In the genomic region with DNA sequence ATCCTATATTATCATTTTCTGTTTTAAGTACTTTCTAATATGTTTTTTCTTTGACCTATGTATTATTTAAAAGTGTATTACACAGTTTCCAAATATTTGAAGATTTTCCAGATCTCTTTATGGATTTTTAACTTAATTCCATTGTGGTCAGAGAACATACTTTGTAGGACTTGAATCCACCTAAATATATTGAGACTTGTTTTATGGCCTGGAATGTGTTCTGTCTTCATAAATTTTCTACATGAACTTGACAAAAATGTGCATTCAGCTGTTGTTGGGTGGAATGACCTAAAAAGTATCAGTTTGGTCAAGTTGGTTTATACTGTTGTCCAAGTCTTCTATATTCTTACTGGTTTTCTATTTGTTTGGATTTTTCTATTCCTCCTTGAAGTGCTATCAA, we compare ENCODE assay signal across 39 cellular contexts. TPM values are rescaled to one million over a fixed set of nuclear protein-coding genes. Genes with fewer than 3 reads are reported as not detected.
"Had no signal": no experiment of that assay in that cellular context is flagged by ENCODE, and none has a peak within 500 bp of the region (broad histone marks: within the 10 kb centered on the region; RNA-seq: fewer than 3 reads in every experiment).

No MANE protein-coding gene starts in this region.

- H3K4me3 ChIP-seq: ascending aorta, cardiac muscle cell had no signal

- H3K4me1 Mint-ChIP-seq: activated CD4-positive, alpha-beta T cell treated with anti-CD3 and anti-CD28 coated beads for 36 hours; activated CD4-positive, alpha-beta T cell treated with anti-CD3 and anti-CD28 coated beads, Interleukin-2, amount 10 ng/mL, durations not matched to agents 7 days and 5 days; activated CD8-positive, alpha-beta memory T cell treated with anti-CD3 and anti-CD28 coated beads, Interleukin-2, amount 10 ng/mL, durations not matched to agents 7 days and 5 days; activated naive CD4-positive, alpha-beta T cell treated with anti-CD3 and anti-CD28 coated beads, Interleukin-2, amount 10 ng/mL, durations not matched to agents 7 days and 5 days; activated naive CD4-positive, alpha-beta T cell treated with anti-CD3 and anti-CD28 coated beads, Interleukin-2, amount 50 U/mL, for 24 hours; activated naive CD8-positive, alpha-beta T cell treated with anti-CD3 and anti-CD28 coated beads, Interleukin-2, amount 10 ng/mL, durations not matched to agents 7 days and 5 days; activated naive CD8-positive, alpha-beta T cell treated with anti-CD3 and anti-CD28 coated beads, Interleukin-2, amount 50 U/mL, for 24 hours; brain; WTC11 had no signal

- H3K9me3 ChIP-seq: ascending aorta had no signal

- H3K4me3 Mint-ChIP-seq: activated CD4-positive, alpha-beta memory T cell treated with anti-CD3 and anti-CD28 coated beads, Interleukin-2, amount 10 ng/mL, durations not matched to agents 7 days and 5 days; activated CD4-positive, alpha-beta T cell treated with anti-CD3 and anti-CD28 coated beads for 36 hours; activated CD4-positive, alpha-beta T cell treated with anti-CD3 and anti-CD28 coated beads, Interleukin-2, amount 10 ng/mL, durations not matched to agents 7 days and 5 days; activated CD8-positive, alpha-beta memory T cell treated with anti-CD3 and anti-CD28 coated beads, Interleukin-2, amount 10 ng/mL, durations not matched to agents 7 days and 5 days; activated CD8-positive, alpha-beta T cell treated with anti-CD3 and anti-CD28 coated beads, Interleukin-2, amount 10 ng/mL, durations not matched to agents 7 days and 5 days; activated naive CD4-positive, alpha-beta T cell treated with anti-CD3 and anti-CD28 coated beads, Interleukin-2, amount 10 ng/mL, durations not matched to agents 7 days and 5 days; activated naive CD4-positive, alpha-beta T cell treated with anti-CD3 and anti-CD28 coated beads, Interleukin-2, amount 50 U/mL, for 24 hours; activated naive CD8-positive, alpha-beta T cell; activated naive CD8-positive, alpha-beta T cell treated with anti-CD3 and anti-CD28 coated beads, Interleukin-2, amount 10 ng/mL, durations not matched to agents 7 days and 5 days; activated naive CD8-positive, alpha-beta T cell treated with anti-CD3 and anti-CD28 coated beads, Interleukin-2, amount 50 U/mL, for 24 hours; activated T-cell treated with anti-CD3 and anti-CD28 coated beads, Interleukin-2, amount 50 U/mL, for 24 hours; brain; central memory CD8-positive, alpha-beta T cell; T-helper 2 cell treated with Interferon-gamma antibody and Interleukin-4, amounts not matched to agents 5 μg/mL and 100 μg/mL, for 36 hours; WTC11 had no signal

- H3K4me1 ChIP-seq: ascending aorta had no signal

- ATAC-seq: activated CD4-positive, alpha-beta T cell treated with anti-CD3 and anti-CD28 coated beads for 36 hours; activated CD4-positive, CD25-positive, alpha-beta regulatory T cell treated with anti-CD3 and anti-CD28 coated beads, Interleukin-2, amount 50 U/mL, for 24 hours; activated CD8-positive, alpha-beta memory T cell treated with anti-CD3 and anti-CD28 coated beads, Interleukin-2, amount 10 ng/mL, durations not matched to agents 7 days and 5 days; activated CD8-positive, alpha-beta T cell treated with anti-CD3 and anti-CD28 coated beads, Interleukin-2, amount 10 ng/mL, durations not matched to agents 7 days and 5 days; activated naive CD8-positive, alpha-beta T cell treated with anti-CD3 and anti-CD28 coated beads, Interleukin-2, amount 50 U/mL, for 24 hours; WTC11 had no signal

- H3K36me3 Mint-ChIP-seq: brain, WTC11 had no signal

- H3K27me3 Mint-ChIP-seq: activated naive CD4-positive, alpha-beta T cell treated with anti-CD3 and anti-CD28 coated beads, Interleukin-2, amount 50 U/mL, for 24 hours; activated naive CD8-positive, alpha-beta T cell; activated naive CD8-positive, alpha-beta T cell treated with anti-CD3 and anti-CD28 coated beads, Interleukin-2, amount 50 U/mL, for 24 hours; activated T-cell treated with anti-CD3 and anti-CD28 coated beads, Interleukin-2, amount 50 U/mL, for 24 hours had no signal

- DNase-seq: activated CD4-positive, alpha-beta memory T cell treated with anti-CD3 and anti-CD28 coated beads, Interleukin-2, amount 10 ng/mL, durations not matched to agents 7 days and 5 days; activated CD4-positive, alpha-beta T cell treated with anti-CD3 and anti-CD28 coated beads for 1 hour; activated CD4-positive, alpha-beta T cell treated with anti-CD3 and anti-CD28 coated beads for 36 hours; activated CD4-positive, alpha-beta T cell treated with anti-CD3 and anti-CD28 coated beads for 48 hours; activated CD4-positive, alpha-beta T cell treated with anti-CD3 and anti-CD28 coated beads, Interleukin-2, amount 10 ng/mL, durations not matched to agents 7 days and 5 days; activated CD4-positive, alpha-beta T cell treated with anti-CD3 and anti-CD28 coated beads, Interleukin-2, amount 50 U/mL, for 48 hours; activated CD4-positive, CD25-positive, alpha-beta regulatory T cell; activated CD8-positive, alpha-beta memory T cell treated with anti-CD3 and anti-CD28 coated beads for 24 hours; activated CD8-positive, alpha-beta memory T cell treated with anti-CD3 and anti-CD28 coated beads, Interleukin-2, amount 10 ng/mL, durations not matched to agents 7 days and 5 days; activated CD8-positive, alpha-beta memory T cell treated with anti-CD3 and anti-CD28 coated beads, Interleukin-2, amount 50 U/mL, for 48 hours; activated CD8-positive, alpha-beta T cell treated with anti-CD3 and anti-CD28 coated beads, Interleukin-2, amount 10 ng/mL, durations not matched to agents 7 days and 5 days; activated effector memory CD4-positive, alpha-beta T cell treated with Interleukin-2 at 50 U/mL for 16 hours; activated gamma-delta T cell; activated naive CD4-positive, alpha-beta T cell treated with anti-CD3 and anti-CD28 coated beads, Interleukin-2, amount 10 ng/mL, durations not matched to agents 7 days and 5 days; activated naive CD4-positive, alpha-beta T cell treated with Interleukin-2 at 50 U/mL for 16 hours; activated naive CD8-positive, alpha-beta T cell treated with anti-CD3 and anti-CD28 coated beads, Interleukin-2, amount 10 ng/mL, durations not matched to agents 7 days and 5 days; activated naive CD8-positive, alpha-beta T cell treated with anti-CD3 and anti-CD28 coated beads, Interleukin-2, amount 50 U/mL, for 24 hours; activated T-cell treated with anti-CD3 and anti-CD28 coated beads, Interleukin-2, amount 50 U/mL, for 24 hours; activated T-cell treated with anti-CD3 and anti-CD28 coated beads, Interleukin-2, amount 50 U/mL, for 48 hours; amygdala; anterior cingulate cortex; caudate nucleus; cerebellar nuclear complex; T-helper 2 cell; T-helper 9 cell; WERI-Rb-1 had no signal

- H3K27ac Mint-ChIP-seq: activated CD4-positive, alpha-beta memory T cell treated with anti-CD3 and anti-CD28 coated beads, Interleukin-2, amount 10 ng/mL, durations not matched to agents 7 days and 5 days; activated CD4-positive, alpha-beta T cell treated with anti-CD3 and anti-CD28 coated beads for 36 hours; activated CD4-positive, alpha-beta T cell treated with anti-CD3 and anti-CD28 coated beads, Interleukin-2, amount 10 ng/mL, durations not matched to agents 7 days and 5 days; activated CD8-positive, alpha-beta memory T cell treated with anti-CD3 and anti-CD28 coated beads, Interleukin-2, amount 10 ng/mL, durations not matched to agents 7 days and 5 days; activated CD8-positive, alpha-beta T cell treated with anti-CD3 and anti-CD28 coated beads, Interleukin-2, amount 10 ng/mL, durations not matched to agents 7 days and 5 days; activated naive CD4-positive, alpha-beta T cell treated with anti-CD3 and anti-CD28 coated beads, Interleukin-2, amount 10 ng/mL, durations not matched to agents 7 days and 5 days; activated naive CD4-positive, alpha-beta T cell treated with anti-CD3 and anti-CD28 coated beads, Interleukin-2, amount 50 U/mL, for 24 hours; activated naive CD8-positive, alpha-beta T cell; activated naive CD8-positive, alpha-beta T cell treated with anti-CD3 and anti-CD28 coated beads, Interleukin-2, amount 10 ng/mL, durations not matched to agents 7 days and 5 days; activated naive CD8-positive, alpha-beta T cell treated with anti-CD3 and anti-CD28 coated beads, Interleukin-2, amount 50 U/mL, for 24 hours; activated T-cell treated with anti-CD3 and anti-CD28 coated beads, Interleukin-2, amount 50 U/mL, for 24 hours; activated T-helper 2 cell treated with anti-CD3 and anti-CD28 coated beads, Interferon-gamma antibody, Interleukin-2, Interleukin-4, amounts not matched to agents 10 μg/mL and 5 μg/mL and 100 μg/mL, durations not matched to agents 14 hours and 24 hours and 36 hours; brain; T-helper 2 cell treated with Interferon-gamma antibody and Interleukin-4, amounts not matched to agents 5 μg/mL and 100 μg/mL, for 36 hours; WTC11 had no signal

- H3K27ac ChIP-seq: ascending aorta, cardiac muscle cell, WERI-Rb-1 had no signal

- FAIRE-seq: bronchial epithelial cell had no signal

RNA-seq across cellular contexts. Expression of a gene that starts 33.8 kb away (rescaled TPM):
- total RNA-seq: activated CD4-positive, alpha-beta memory T cell treated with anti-CD3 and anti-CD28 coated beads, Interleukin-2, amount 10 ng/mL, durations not matched to agents 7 days and 5 days; activated CD4-positive, alpha-beta T cell treated with anti-CD3 and anti-CD28 coated beads for 36 hours; activated CD4-positive, alpha-beta T cell treated with anti-CD3 and anti-CD28 coated beads, Interleukin-2, amount 10 ng/mL, durations not matched to agents 7 days and 5 days; activated CD8-positive, alpha-beta memory T cell treated with anti-CD3 and anti-CD28 coated beads, Interleukin-2, amount 10 ng/mL, durations not matched to agents 7 days and 5 days; activated CD8-positive, alpha-beta T cell treated with anti-CD3 and anti-CD28 coated beads, Interleukin-2, amount 10 ng/mL, durations not matched to agents 7 days and 5 days; activated naive CD8-positive, alpha-beta T cell treated with anti-CD3 and anti-CD28 coated beads, Interleukin-2, amount 10 ng/mL, durations not matched to agents 7 days and 5 days; activated T-helper 2 cell treated with anti-CD3 and anti-CD28 coated beads, Interferon-gamma antibody, Interleukin-2, Interleukin-4, amounts not matched to agents 10 μg/mL and 5 μg/mL and 100 μg/mL, durations not matched to agents 14 hours and 24 hours and 36 hours; ascending aorta; bronchial epithelial cell; cardiac muscle cell; chondrocyte; WTC11 had no signal
- polyA plus RNA-seq: adipose tissue, cardiac muscle cell had no signal
